ENCODE assay signal across 16 cellular contexts in genomic region chr5:158514353-158514960, GRCh38.
DNase-seq lines count a peak whose midpoint lies in the region; ATAC-seq, FAIRE-seq and TF ChIP-seq lines count a peak whose summit lies in the region.
"Had no signal": no experiment of that assay in that cellular context is flagged by ENCODE, and none has a peak within 500 bp of the region (broad histone marks: within the 10 kb centered on the region; RNA-seq: fewer than 3 reads in every experiment).

No MANE protein-coding gene starts in this region.

- DNase-seq in HCEC 1CT (peak; percentile 77), astrocyte (ENCODE audit: low read depth) (peak; percentile 81), kidney tubule cell (ENCODE audit: low spot score) (peak; percentile 55), inferior parietal cortex (ENCODE audit: extremely low spot score) (no peak), NOMO-1 treated with DMSO at 0.1 percent for 48 hours (lab: John Stamatoyannopoulos, UW; ENCODE audit: unreplicated experiment) (no peak), G401 (ENCODE audit: low spot score) (no peak)
- DNase-seq: NCI-H1092 treated with DMSO at 0.1 percent for 48 hours, NCI-H510A treated with DMSO at 0.1 percent for 48 hours, RPMI8226, T-helper 9 cell, testis had no signal

- no peaks in the 10 kb centered on the region for H3K36me3 Mint-ChIP-seq in astrocyte (ENCODE audit: low read depth, unreplicated experiment)

- H4K20me1 ChIP-seq in BLaER1 treated with 17β-estradiol and CSF1 and Interleukin-3, amounts not matched to agents 10 nM and 100 nM: no peaks in the 10 kb centered on the region
- no peaks in the 10 kb centered on the region for H4K20me1 ChIP-seq in astrocyte (ENCODE audit: insufficient read depth, low read length)

- H3K27me3 Mint-ChIP-seq in astrocyte (ENCODE audit: low read depth, unreplicated experiment): no peaks in the 10 kb centered on the region
- H3K27me3 Mint-ChIP-seq: central memory CD8-positive, alpha-beta T cell had no signal

- peak overlapping the region in 5 of 11 experiments; percentile 40 to 79 (median 74); a peak in 9 of 22 replicates for H3K9ac ChIP-seq in BLaER1 treated with 17β-estradiol and CSF1 and Interleukin-3, amounts not matched to agents 10 nM and 100 nM
- H3K9ac ChIP-seq in astrocyte (ENCODE audit: low read length): peak overlapping the region; percentile 0

- no peak overlapping the region for H2AFZ ChIP-seq in astrocyte (ENCODE audit: low read depth, low read length)

- no peaks in the 10 kb centered on the region for H3K79me2 ChIP-seq in astrocyte (ENCODE audit: insufficient read depth, low read length)

- FAIRE-seq in astrocyte (lab: Jason Lieb, UNC): peak; percentile 50

- no peak for TF ChIP-seq CTCF in astrocyte (IDR thresholded peaks at IDR 0.05; ENCODE audit: insufficient read depth, low read depth, low read length)

- peak overlapping the region in 1 of 10 experiments; percentile 40; a peak in 2 of 20 replicates for H3K4me3 ChIP-seq in BLaER1 treated with 17β-estradiol and CSF1 and Interleukin-3, amounts not matched to agents 10 nM and 100 nM
- H3K4me3 ChIP-seq in astrocyte (ENCODE audit: insufficient read depth, low read depth, low read length): no peak overlapping the region
- H3K4me3 ChIP-seq: right atrium auricular region, testis had no signal

- H3K4me1 ChIP-seq in BLaER1 treated with 17β-estradiol and CSF1 and Interleukin-3, amounts not matched to agents 10 nM and 100 nM: peaks cover 34 to 98% (median 91%) of the 10 kb centered on the region in 10 experiments
- H3K4me1 ChIP-seq in astrocyte (ENCODE audit: insufficient read depth, low read length): peaks cover 15% of the 10 kb centered on the region

- ATAC-seq in GM19328 (IDR thresholded peaks at IDR 0.05; ENCODE audit: unreplicated experiment): no peak

- in situ Hi-C loops in G401 (cut with HindIII; ENCODE audit: low sequenced_read_pairs): no loop called here

- no peaks in the 10 kb centered on the region for H3K27me3 ChIP-seq in BLaER1 treated with 17β-estradiol and CSF1 and Interleukin-3, amounts not matched to agents 10 nM and 100 nM
- no peaks in the 10 kb centered on the region for H3K27me3 ChIP-seq in astrocyte (ENCODE audit: insufficient read depth, low read length)
- H3K27me3 ChIP-seq: right atrium auricular region, testis had no signal

- H3K27ac Mint-ChIP-seq in astrocyte (ENCODE audit: unreplicated experiment): peak overlapping the region; percentile 28

- H3K36me3 ChIP-seq in BLaER1 treated with 17β-estradiol and CSF1 and Interleukin-3, amounts not matched to agents 10 nM and 100 nM: no peaks in the 10 kb centered on the region
- no peaks in the 10 kb centered on the region for H3K36me3 ChIP-seq in astrocyte (ENCODE audit: insufficient read depth, low read length)
- H3K36me3 ChIP-seq: right atrium auricular region had no signal

- peaks cover 10% of the 10 kb centered on the region for H3K4me1 Mint-ChIP-seq in astrocyte (ENCODE audit: low read depth, unreplicated experiment)
- H3K4me1 Mint-ChIP-seq: central memory CD8-positive, alpha-beta T cell had no signal

- no peak overlapping the region for H3K4me3 Mint-ChIP-seq in astrocyte (ENCODE audit: unreplicated experiment)
- H3K4me3 Mint-ChIP-seq: central memory CD8-positive, alpha-beta T cell had no signal

- peaks cover 0 to 12% (median 9%) of the 10 kb centered on the region in 11 experiments; a peak in 10 of 22 replicates for H3K9me3 ChIP-seq in BLaER1 treated with 17β-estradiol and CSF1 and Interleukin-3, amounts not matched to agents 10 nM and 100 nM (replicated peaks in 1 of 11)
- no peaks in the 10 kb centered on the region for H3K9me3 ChIP-seq in astrocyte (ENCODE audit: insufficient read depth, low read depth, low read length)
- H3K9me3 ChIP-seq: right atrium auricular region, testis had no signal

- peak overlapping the region; percentile 79 to 93 (median 86) for H3K4me2 ChIP-seq in BLaER1 treated with 17β-estradiol and CSF1 and Interleukin-3, amounts not matched to agents 10 nM and 100 nM
- H3K4me2 ChIP-seq in astrocyte (ENCODE audit: low read length): peak overlapping the region; percentile 48

- H3K27ac ChIP-seq in BLaER1 treated with 17β-estradiol and CSF1 and Interleukin-3, amounts not matched to agents 10 nM and 100 nM: peak overlapping the region in 9 of 11 experiments; percentile 63 to 89 (median 73); a peak in 15 of 22 replicates
- peak overlapping the region; percentile 34 for H3K27ac ChIP-seq in astrocyte (ENCODE audit: low read depth, low read length)
- H3K27ac ChIP-seq: epithelial cell of prostate, testis had no signal

- H3K9me3 Mint-ChIP-seq in astrocyte (ENCODE audit: unreplicated experiment): peaks cover 1% of the 10 kb centered on the region
- H3K9me3 Mint-ChIP-seq: central memory CD8-positive, alpha-beta T cell had no signal

Comparison
In these comparisons a context has a peak if more than half of its experiments do, and no peak if none do; other contexts are left out.
1. DNase-seq: peak in HCEC 1CT (single experiment), astrocyte (single experiment) and kidney tubule cell (single experiment); none in inferior parietal cortex (single experiment), NOMO-1 treated with DMSO at 0.1 percent for 48 hours (single experiment) and G401 (single experiment).